Comparison of ENCODE assay signal across 1 cellular context in genomic region chr17:42059815-42060214, GRCh38.
TF ChIP-seq lines count a peak whose summit lies in the region.

No MANE protein-coding gene starts in this region.

TF ChIP-seq in IMR-90, 13 proteins besides CTCF, POLR2A, EP300 and RAD21:
- TF ChIP-seq BHLHE40 (IDR thresholded peaks at IDR 0.05; ENCODE audit: low read depth, low read length) (no peak), NFE2L2 (IDR thresholded peaks at IDR 0.05; ENCODE audit: low read depth, low read length) (no peak), MAFK (IDR thresholded peaks at IDR 0.05; ENCODE audit: low read depth, low read length) (no peak), RFX5 (IDR thresholded peaks at IDR 0.05; ENCODE audit: low read depth, low read length) (no peak), MAZ (IDR thresholded peaks at IDR 0.05; ENCODE audit: borderline replicate concordance, low read depth, low read length) (no peak), FOS (IDR thresholded peaks at IDR 0.05; ENCODE audit: low read depth, low read length) (no peak), RCOR1 (IDR thresholded peaks at IDR 0.05; ENCODE audit: insufficient replicate concordance, low read length) (no peak), MXI1 (IDR thresholded peaks at IDR 0.05; ENCODE audit: borderline replicate concordance, low read depth, low read length) (no peak), USF2 (IDR thresholded peaks at IDR 0.05; ENCODE audit: low read depth, low read length) (no peak)
